In genomic region chr11:45473491-45473890, GRCh38 we compare ENCODE assay signal across 17 cellular contexts.
DNase-seq lines count a peak whose midpoint lies in the region; ATAC-seq, FAIRE-seq and TF ChIP-seq lines count a peak whose summit lies in the region.
"Had no signal": no experiment of that assay in that cellular context is flagged by ENCODE, and none has a peak within 500 bp of the region (broad histone marks: within the 10 kb centered on the region; RNA-seq: fewer than 3 reads in every experiment).

No MANE protein-coding gene starts in this region.

- no peak overlapping the region for H3K27ac ChIP-seq in pancreas
- H3K27ac ChIP-seq: gastroesophageal sphincter, transverse colon had no signal

- peak in 3 of 4 donors; percentile 22 to 54 (median 36) for ATAC-seq in pancreas
- ATAC-seq in GM18517 (IDR thresholded peaks at IDR 0.05; ENCODE audit: unreplicated experiment), result no peak
- ATAC-seq: activated T-cell treated with anti-CD3 and anti-CD28 coated beads, Interleukin-2, amount 50 U/mL, for 4 hours; gastroesophageal sphincter; naive thymus-derived CD4-positive, alpha-beta T cell; stimulated activated naive B cell treated with anti-CD40 and anti-IgM and Interleukin-4, amounts not matched to agents 10 μg/mL and 1 μg/mL and 100 μg/mL, for 72 hours had no signal

- no peaks in the 10 kb centered on the region for H3K9me3 ChIP-seq in pancreas
- H3K9me3 ChIP-seq: transverse colon had no signal

- TF ChIP-seq CTCF in choroid plexus epithelial cell (conservative IDR thresholded peaks at IDR 0.05; ENCODE audit: low read depth, low read length), result no peak
- TF ChIP-seq CTCF in pancreas (IDR thresholded peaks at IDR 0.05), result no peak

- H3K27me3 ChIP-seq in H7 (ENCODE audit: control insufficient read depth, insufficient read depth, low read length) (no peaks in the 10 kb centered on the region), pancreas (no peaks in the 10 kb centered on the region)
- H3K27me3 ChIP-seq: transverse colon had no signal

- H3K4me3 ChIP-seq in H7 (ENCODE audit: insufficient read depth, low read depth, low read length) (no peak overlapping the region), choroid plexus epithelial cell (ENCODE audit: low read depth, low read length) (no peak overlapping the region), pancreas (no peak overlapping the region)
- H3K4me3 ChIP-seq: gastroesophageal sphincter, transverse colon had no signal

- no peaks in the 10 kb centered on the region for H3K36me3 ChIP-seq in H7 (replicated peaks; ENCODE audit: control insufficient read depth, insufficient read depth, low read length)
- no peaks in the 10 kb centered on the region for H3K36me3 ChIP-seq in pancreas
- H3K36me3 ChIP-seq: gastroesophageal sphincter, transverse colon had no signal

- WGBS in pancreas, 2 donors, result 62 to 73% methylated on average over 3 of the region's 3 CpGs

- peaks cover 0 to 4% (median 0%) of the 10 kb centered on the region in 3 donors for H3K4me1 ChIP-seq in pancreas
- H3K4me1 ChIP-seq: gastroesophageal sphincter, transverse colon had no signal

- peak; percentile 44 for DNase-seq in H7
- peak; percentile 53 for DNase-seq in NCI-H524 treated with DMSO at 0.1 percent for 48 hours (lab: John Stamatoyannopoulos, UW)
- DNase-seq in choroid plexus epithelial cell (ENCODE audit: low read depth), result peak; percentile 12
- DNase-seq in pancreas, result no peak
- no peak for DNase-seq in NCI-H1930 (lab: John Stamatoyannopoulos, UW)
- DNase-seq in activated T-cell treated with anti-CD3 and anti-CD28 coated beads, Interleukin-2, amount 50 U/mL, for 1 hour, result no peak
- DNase-seq in effector CD4-positive, alpha-beta T cell, result no peak
- DNase-seq: activated T-cell treated with anti-CD3 and anti-CD28 coated beads, Interleukin-2, amount 50 U/mL, for 4 hours; erythroblast; H9; Karpas-422; naive thymus-derived CD4-positive, alpha-beta T cell; NCI-H1105; stimulated activated naive B cell treated with anti-CD40 and anti-IgM and Interleukin-4, amounts not matched to agents 10 μg/mL and 1 μg/mL and 100 μg/mL, for 72 hours; transverse colon had no signal

- no peak for FAIRE-seq in pancreas (lab: Jason Lieb, UNC)

- intact Hi-C loops in pancreas (cut with DNase I), result no loop called here

Comparison
In these comparisons a context has a peak if more than half of its experiments do, and no peak if none do; other contexts are left out.
1. DNase-seq: peak in H7 (single experiment), NCI-H524 treated with DMSO at 0.1 percent for 48 hours (single experiment) and choroid plexus epithelial cell (single experiment); none in pancreas (0 of 6), NCI-H1930 (0 of 2), activated T-cell treated with anti-CD3 and anti-CD28 coated beads, Interleukin-2, amount 50 U/mL, for 1 hour (single experiment) and effector CD4-positive, alpha-beta T cell (single experiment).